Comparison of ENCODE assay signal across 8 cellular contexts in the genomic region with DNA sequence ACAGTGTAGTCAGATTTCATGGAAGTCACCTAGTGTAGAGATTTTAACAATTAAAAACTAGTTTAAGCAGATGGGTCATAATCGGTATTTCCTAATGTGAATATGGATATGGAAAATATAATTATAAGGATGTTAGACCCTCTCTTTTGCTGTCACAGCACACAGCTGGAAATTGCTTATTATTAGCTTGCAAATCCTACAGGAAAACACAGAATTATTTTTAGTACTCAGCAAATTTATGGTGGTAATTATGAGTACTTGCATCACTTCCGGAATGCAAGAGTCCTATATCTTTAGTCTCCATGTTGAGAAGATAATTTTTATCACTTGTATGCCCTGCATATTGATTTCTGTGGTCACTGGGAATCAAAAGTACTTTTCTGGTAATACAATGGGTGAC.
"Had no signal": no experiment of that assay in that cellular context is flagged by ENCODE, and none has a peak within 500 bp of the region (broad histone marks: within the 10 kb centered on the region; RNA-seq: fewer than 3 reads in every experiment).

No MANE protein-coding gene starts in this region.

- H3K9me3 Mint-ChIP-seq: HFFc6, IgD-negative memory B cell had no signal

- H3K4me3 Mint-ChIP-seq: HFFc6, IgD-negative memory B cell had no signal

- H3K4me3 ChIP-seq: HAP-1 had no signal

- ATAC-seq: HCT116 had no signal

- H3K27ac Mint-ChIP-seq: HFFc6, IgD-negative memory B cell had no signal

- H3K27ac ChIP-seq: HL-60 had no signal

- H3K4me1 Mint-ChIP-seq: IgD-negative memory B cell had no signal

- H3K36me3 ChIP-seq: HAP-1 had no signal

- H3K9me3 ChIP-seq: HAP-1 had no signal

- H3K36me3 Mint-ChIP-seq: IgD-negative memory B cell had no signal

- DNase-seq: GOT3, H7, HFFc6, KBM-7 had no signal
